16 cellular contexts compared by ENCODE assay signal in genomic region chr11:100383357-100383865, GRCh38.
DNase-seq lines count a peak whose midpoint lies in the region; ATAC-seq, FAIRE-seq and TF ChIP-seq lines count a peak whose summit lies in the region.
"Had no signal": no experiment of that assay in that cellular context is flagged by ENCODE, and none has a peak within 500 bp of the region (broad histone marks: within the 10 kb centered on the region; RNA-seq: fewer than 3 reads in every experiment).

No MANE protein-coding gene starts in this region.

- H3K27me3 ChIP-seq in H1 (replicated peaks in 1 of 4; ENCODE audit: control insufficient read depth in 3 of 4, extremely low read depth in 1 of 4, insufficient read depth in 3 of 4, low read length in 3 of 4) = no peaks in the 10 kb centered on the region
- no peaks in the 10 kb centered on the region for H3K27me3 ChIP-seq in neuronal stem cell (ENCODE audit: control insufficient read depth in 3 of 3, insufficient read depth in 3 of 3, low read depth in 1 of 3, low read length in 3 of 3)

- POLR2A ChIA-PET in H1 (lab: Charles Lee; ENCODE audit: partially characterized antibody) = no interaction called here

- no peak for FAIRE-seq in H1 (lab: Jason Lieb, UNC)
- FAIRE-seq: A549, D721Med, GM19239 had no signal

- no peak overlapping the region for H2BK120ac ChIP-seq in H1 (replicated peaks; ENCODE audit: low read depth, low read length)
- H2BK120ac ChIP-seq in neuronal stem cell (ENCODE audit: low read depth, low read length) = no peak overlapping the region

- H3K4ac ChIP-seq in H1 (replicated peaks; ENCODE audit: insufficient read length, low read depth, low read length) (no peak overlapping the region), neuronal stem cell (ENCODE audit: low read length) (no peak overlapping the region)

- no peak overlapping the region for H3K14ac ChIP-seq in H1 (ENCODE audit: insufficient read length)
- H3K14ac ChIP-seq in neuronal stem cell (ENCODE audit: low read length) = no peak overlapping the region

- TF ChIP-seq POLR2A in H1 (IDR thresholded peaks at IDR 0.05; ENCODE audit: control extremely low read depth in 1 of 2, low read depth in 2 of 2, low read length in 2 of 2) = no peak

- no peaks in the 10 kb centered on the region for H3K4me1 ChIP-seq in H1 (replicated peaks in 1 of 4; ENCODE audit: control insufficient read depth in 3 of 4, insufficient read depth in 4 of 4, low read length in 3 of 4)
- H3K4me1 ChIP-seq in neuronal stem cell (ENCODE audit: control insufficient read depth in 2 of 2, insufficient read depth in 1 of 2, low read depth in 1 of 2, low read length in 2 of 2) = no peaks in the 10 kb centered on the region
- H3K4me1 ChIP-seq: A549, HAP-1 had no signal

- TF ChIP-seq EP300 in H1 (IDR thresholded peaks at IDR 0.05; ENCODE audit: borderline replicate concordance in 1 of 2, low read depth in 2 of 2, low read length in 2 of 2) = no peak

- H3K4me3 ChIP-seq in H1 (ENCODE audit: extremely low read depth in 1 of 4, insufficient read depth in 2 of 4, low read depth in 3 of 4, low read length in 4 of 4) (no peak overlapping the region), neuronal stem cell (ENCODE audit: low read length in 2 of 2) (no peak overlapping the region)
- H3K4me3 ChIP-seq: A549, HAP-1 had no signal

- H3K4me2 ChIP-seq in H1 (ENCODE audit: insufficient read depth in 1 of 2, low read depth in 2 of 2, low read length in 2 of 2) (no peak overlapping the region), neuronal stem cell (ENCODE audit: insufficient read depth, low read length, poor library complexity, severe bottlenecking) (no peak overlapping the region)
- H3K4me2 ChIP-seq: A549 had no signal

- no peak overlapping the region for H2BK5ac ChIP-seq in H1 (ENCODE audit: low read depth, low read length)
- no peak overlapping the region for H2BK5ac ChIP-seq in neuronal stem cell (ENCODE audit: low read length)

- H3K56ac ChIP-seq in H1 (replicated peaks; ENCODE audit: insufficient read length, low read depth, low read length) = no peak overlapping the region

- no peaks in the 10 kb centered on the region for H3K9me3 ChIP-seq in H1 (ENCODE audit: insufficient read depth in 2 of 2, low read depth in 1 of 2, low read length in 1 of 2)
- H3K9me3 ChIP-seq in neuronal stem cell (replicated peaks in 1 of 2; ENCODE audit: control insufficient read depth in 2 of 2, insufficient read depth in 1 of 2, low read depth in 1 of 2, low read length in 2 of 2) = no peaks in the 10 kb centered on the region
- H3K9me3 ChIP-seq: A549, HAP-1 had no signal

- H3K9ac ChIP-seq in H1 (replicated peaks in 1 of 4; ENCODE audit: extremely low read depth in 1 of 4, low read depth in 3 of 4, low read length in 3 of 4) (no peak overlapping the region), neuronal stem cell (ENCODE audit: low read depth, low read length, poor library complexity) (no peak overlapping the region)

- H2BK12ac ChIP-seq in H1 (ENCODE audit: low read depth, low read length) (no peak overlapping the region), neuronal stem cell (ENCODE audit: low read length) (no peak overlapping the region)

- peak; percentile 9 for DNase-seq in M059J (ENCODE audit: low read depth)
- no peak for DNase-seq in H1 (ENCODE audit: low read depth in 1 of 2, low spot score in 2 of 2)
- DNase-seq in neuronal stem cell (ENCODE audit: low spot score) = no peak
- DNase-seq in SHP77 (lab: John Stamatoyannopoulos, UW) = no peak
- no peak for DNase-seq in NOMO-1 treated with dmso at 0.1 percent for 144 hours (lab: John Stamatoyannopoulos, UW; ENCODE audit: unreplicated experiment)
- DNase-seq: CD8-positive, alpha-beta T cell; COR-L47; DMS153; DMS79 treated with DMSO at 0.1 percent for 48 hours; GF-D8; GOT3 had no signal

- H2BK15ac ChIP-seq in H1 (ENCODE audit: low read length) (no peak overlapping the region), neuronal stem cell (ENCODE audit: low read length) (no peak overlapping the region)

- CTCF ChIA-PET in H1 (lab: Charles Lee; ENCODE audit: partially characterized antibody) = no interaction called here

- H3K36me3 ChIP-seq in H1 (ENCODE audit: control insufficient read depth in 2 of 4, insufficient read depth in 4 of 4, low read length in 3 of 4) (no peaks in the 10 kb centered on the region), neuronal stem cell (replicated peaks in 1 of 2; ENCODE audit: control insufficient read depth in 2 of 2, insufficient read depth in 2 of 2, low read length in 2 of 2) (no peaks in the 10 kb centered on the region)
- H3K36me3 ChIP-seq: HAP-1 had no signal

- no peak for TF ChIP-seq RAD21 in H1 (IDR thresholded peaks at IDR 0.05 in 1 of 2, conservative IDR thresholded peaks at IDR 0.05 in 1 of 2; ENCODE audit: low read depth in 2 of 2, low read length in 2 of 2)

- ATAC-seq in HG03108 (IDR thresholded peaks at IDR 0.05; ENCODE audit: unreplicated experiment) = no peak
- ATAC-seq: A549; CD8-positive, alpha-beta T cell had no signal

- H2BK20ac ChIP-seq in H1 (ENCODE audit: low read length) = no peak overlapping the region

- no peaks in the 10 kb centered on the region for H3K79me2 ChIP-seq in H1 (ENCODE audit: control insufficient read depth in 1 of 2, insufficient read depth in 2 of 2, low read length in 2 of 2)

- H3K79me1 ChIP-seq in H1 (ENCODE audit: low read depth, low read length) (no peaks in the 10 kb centered on the region), neuronal stem cell (ENCODE audit: low read depth, low read length) (no peaks in the 10 kb centered on the region)

- H4K8ac ChIP-seq in H1 (ENCODE audit: extremely low read depth, insufficient read depth, low read length) (peak overlapping the region; percentile 51; the same call in 1 of the 2 replicates), neuronal stem cell (ENCODE audit: low read depth, low read length) (no peak overlapping the region)

- H3K27ac ChIP-seq in H1 (ENCODE audit: low read depth, low read length) = no peak overlapping the region
- H3K27ac ChIP-seq in neuronal stem cell (replicated peaks; ENCODE audit: low read length) = no peak overlapping the region
- H3K27ac ChIP-seq: A549 had no signal

- H3K18ac ChIP-seq in H1 (ENCODE audit: extremely low read depth, low read length) (no peak overlapping the region), neuronal stem cell (ENCODE audit: low read length) (peak overlapping the region; percentile 48)

- no peak overlapping the region for H3K23ac ChIP-seq in H1 (ENCODE audit: insufficient read length)
- no peak overlapping the region for H3K23ac ChIP-seq in neuronal stem cell (ENCODE audit: low read depth, low read length, poor library complexity)

- H4K20me1 ChIP-seq in H1 (replicated peaks in 1 of 2; ENCODE audit: control insufficient read depth in 1 of 2, insufficient read depth in 2 of 2, low read length in 2 of 2) = no peaks in the 10 kb centered on the region

- no peak overlapping the region; the same call in 1 of the 2 replicates for H2AFZ ChIP-seq in H1 (ENCODE audit: low read length)
- no peak overlapping the region for H2AFZ ChIP-seq in neuronal stem cell (ENCODE audit: low read length)

- H2AK5ac ChIP-seq in H1 (ENCODE audit: low read depth, low read length) (no peak overlapping the region), neuronal stem cell (ENCODE audit: low read depth, low read length) (no peak overlapping the region)

- TF ChIP-seq CTCF in H1 (IDR thresholded peaks at IDR 0.05; ENCODE audit: control extremely low read depth in 1 of 3, insufficient read depth in 1 of 3, low read depth in 1 of 3, low read length in 3 of 3) = no peak

- 92% methylated on average over 7 of the region's 7 CpGs; no CpG with 5 or more reads in 1 of the 2 experiments for WGBS in H1 (ENCODE audit: extremely low coverage in 1 of 2, insufficient coverage in 1 of 2, insufficient read length in 1 of 2, insufficient replicate concordance in 2 of 2, low coverage in 1 of 2, low lambda C conversion rate in 2 of 2, missing lambda C conversion rate in 1 of 2), 2 experiments
- WGBS in neuronal stem cell (ENCODE audit: extremely low coverage in 2 of 2, insufficient read length in 2 of 2, insufficient replicate concordance in 1 of 2), 2 donors = no CpG with 5 or more reads among the region's 7 CpGs

- no peak overlapping the region for H4K5ac ChIP-seq in H1 (ENCODE audit: insufficient read length, low read depth, low read length)

- H4K91ac ChIP-seq in H1 (replicated peaks; ENCODE audit: insufficient read length, low read length) = no peak overlapping the region
- H4K91ac ChIP-seq in neuronal stem cell (ENCODE audit: low read depth, low read length, poor library complexity) = no peak overlapping the region

- H3K23me2 ChIP-seq in H1 (ENCODE audit: low read depth, low read length) = no peaks in the 10 kb centered on the region

TF ChIP-seq in H1, 55 proteins besides CTCF, POLR2A, EP300 and RAD21:
- no peak for TF ChIP-seq CHD2 (IDR thresholded peaks at IDR 0.05; ENCODE audit: low read length)
- no peak for TF ChIP-seq MAFK (IDR thresholded peaks at IDR 0.05; ENCODE audit: low read depth, low read length)
- no peak for TF ChIP-seq CEBPB (IDR thresholded peaks at IDR 0.05; ENCODE audit: low read depth, low read length)
- no peak for TF ChIP-seq SIN3A (conservative IDR thresholded peaks at IDR 0.05 in 1 of 2, IDR thresholded peaks at IDR 0.05 in 1 of 2; ENCODE audit: low read depth in 1 of 2, low read length in 2 of 2)
- TF ChIP-seq TCF12 (IDR thresholded peaks at IDR 0.05; ENCODE audit: low read depth, low read length) = no peak
- TF ChIP-seq JUND (IDR thresholded peaks at IDR 0.05; ENCODE audit: low read length) = no peak
- TF ChIP-seq ASH2L (IDR thresholded peaks at IDR 0.05; ENCODE audit: low read length) = no peak
- no peak for TF ChIP-seq CBX8 (IDR thresholded peaks at IDR 0.05; ENCODE audit: borderline replicate concordance, low read depth, low read length)
- TF ChIP-seq RXRA (IDR thresholded peaks at IDR 0.05; ENCODE audit: insufficient read depth, low read depth, low read length) = no peak
- TF ChIP-seq KDM5A (IDR thresholded peaks at IDR 0.05; ENCODE audit: low read length) = no peak
- no peak for TF ChIP-seq KDM4A (IDR thresholded peaks at IDR 0.05; ENCODE audit: low read depth, low read length, severe bottlenecking)
- TF ChIP-seq POU5F1 (IDR thresholded peaks at IDR 0.05; ENCODE audit: low read depth, low read length) = no peak
- no peak for TF ChIP-seq HDAC2 (IDR thresholded peaks at IDR 0.05; ENCODE audit: borderline replicate concordance in 1 of 2, low read depth in 2 of 2, low read length in 2 of 2)
- no peak for TF ChIP-seq SAP30 (IDR thresholded peaks at IDR 0.05; ENCODE audit: insufficient read depth, insufficient replicate concordance, low read length)
- no peak for TF ChIP-seq MAX (IDR thresholded peaks at IDR 0.05)
